ENCODE assay signal across 25 cellular contexts in the genomic region with DNA sequence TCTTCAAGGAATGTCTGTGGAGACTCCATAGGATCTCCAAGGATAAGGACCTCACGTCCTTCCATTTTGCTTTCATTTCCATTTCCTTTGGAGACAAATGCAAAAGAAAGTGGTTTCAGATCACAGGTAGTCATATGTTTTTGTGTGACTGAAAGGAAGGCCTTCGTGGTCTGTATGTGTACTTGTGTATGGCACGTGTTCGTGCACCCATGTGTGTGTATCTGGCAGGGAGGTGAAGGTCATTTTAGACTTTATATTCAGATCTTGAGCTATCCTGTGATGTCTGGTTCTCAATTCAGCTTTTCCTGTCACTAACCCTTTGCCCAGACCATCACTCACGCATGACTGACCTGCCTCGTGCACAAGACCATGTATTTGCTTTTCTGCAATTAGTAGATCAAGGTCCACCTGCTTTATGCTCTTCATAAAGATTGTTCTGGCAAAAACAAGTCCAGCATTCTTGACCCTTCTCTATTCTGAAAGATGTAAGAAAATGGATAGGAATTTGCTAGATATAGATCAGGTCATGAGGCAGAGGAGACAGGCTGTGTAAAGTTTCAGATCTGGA.
"Had no signal": no experiment of that assay in that cellular context is flagged by ENCODE, and none has a peak within 500 bp of the region (broad histone marks: within the 10 kb centered on the region; RNA-seq: fewer than 3 reads in every experiment).

No MANE protein-coding gene starts in this region.

- H3K4me3 ChIP-seq: SJSA1 had no signal

- H3K4me3 Mint-ChIP-seq: activated B cell treated with CpG ODN at 0.5 μM for 24 hours; activated CD4-positive, alpha-beta memory T cell treated with anti-CD3 and anti-CD28 coated beads for 36 hours; activated CD4-positive, alpha-beta T cell treated with anti-CD3 and anti-CD28 coated beads, Interleukin-2, amount 10 ng/mL, durations not matched to agents 7 days and 5 days; activated naive CD4-positive, alpha-beta T cell treated with anti-CD3 and anti-CD28 coated beads, Interleukin-2, amount 10 ng/mL, durations not matched to agents 7 days and 5 days; activated naive CD8-positive, alpha-beta T cell treated with anti-CD3 and anti-CD28 coated beads for 36 hours; activated T-helper 17 cell treated with anti-CD3 and anti-CD28 coated beads, Interleukin-2, amount 50 U/mL, for 72 hours; T-helper 1 cell treated with Interleukin-12 subunit alpha and Interleukin-12 subunit beta and Interleukin-4 antibody, amounts not matched to agents 30 μg/mL and 1 μg/mL, for 36 hours had no signal

- ATAC-seq: activated T-helper 17 cell treated with anti-CD3 and anti-CD28 coated beads, Interleukin-2, amount 50 U/mL, for 72 hours; PC-3; SK-N-SH treated with all-trans-retinoic acid at 6 μM for 48 hours had no signal

- H3K36me3 ChIP-seq: SJSA1 had no signal

- H3K9me3 Mint-ChIP-seq: activated B cell treated with CpG ODN at 0.5 μM for 24 hours; activated CD4-positive, alpha-beta memory T cell treated with anti-CD3 and anti-CD28 coated beads for 36 hours; activated CD4-positive, alpha-beta T cell treated with anti-CD3 and anti-CD28 coated beads, Interleukin-2, amount 10 ng/mL, durations not matched to agents 7 days and 5 days; activated naive CD4-positive, alpha-beta T cell treated with anti-CD3 and anti-CD28 coated beads, Interleukin-2, amount 10 ng/mL, durations not matched to agents 7 days and 5 days; T-helper 1 cell treated with Interleukin-12 subunit alpha and Interleukin-12 subunit beta and Interleukin-4 antibody, amounts not matched to agents 30 μg/mL and 1 μg/mL, for 36 hours had no signal

- H3K27ac Mint-ChIP-seq: activated B cell treated with CpG ODN at 0.5 μM for 24 hours; activated CD4-positive, alpha-beta memory T cell treated with anti-CD3 and anti-CD28 coated beads for 36 hours; activated CD4-positive, alpha-beta T cell treated with anti-CD3 and anti-CD28 coated beads, Interleukin-2, amount 10 ng/mL, durations not matched to agents 7 days and 5 days; activated naive CD4-positive, alpha-beta T cell treated with anti-CD3 and anti-CD28 coated beads, Interleukin-2, amount 10 ng/mL, durations not matched to agents 7 days and 5 days; activated naive CD8-positive, alpha-beta T cell treated with anti-CD3 and anti-CD28 coated beads for 36 hours; activated T-helper 17 cell treated with anti-CD3 and anti-CD28 coated beads, Interleukin-2, amount 50 U/mL, for 72 hours; T-helper 1 cell treated with Interleukin-12 subunit alpha and Interleukin-12 subunit beta and Interleukin-4 antibody, amounts not matched to agents 30 μg/mL and 1 μg/mL, for 36 hours had no signal

- H3K27ac ChIP-seq: SJSA1 had no signal

- DNase-seq: activated B cell treated with CpG ODN at 0.5 μM for 24 hours; activated CD4-positive, alpha-beta memory T cell treated with anti-CD3 and anti-CD28 coated beads for 36 hours; activated CD4-positive, alpha-beta T cell treated with anti-CD3 and anti-CD28 coated beads for 1 hour; activated CD4-positive, alpha-beta T cell treated with anti-CD3 and anti-CD28 coated beads, Interleukin-2, amount 10 ng/mL, durations not matched to agents 7 days and 5 days; activated CD8-positive, alpha-beta memory T cell treated with anti-CD3 and anti-CD28 coated beads for 24 hours; activated gamma-delta T cell treated with Interleukin-2 at 50 U/mL for 16 hours; activated naive CD4-positive, alpha-beta T cell treated with anti-CD3 and anti-CD28 coated beads, Interleukin-2, amount 10 ng/mL, durations not matched to agents 7 days and 5 days; activated naive CD8-positive, alpha-beta T cell treated with anti-CD3 and anti-CD28 coated beads for 36 hours; activated T-cell treated with anti-CD3 and anti-CD28 coated beads for 4 hours; activated T-cell treated with anti-CD3 and anti-CD28 coated beads, Interleukin-2, amount 50 U/mL, for 48 hours; Kasumi-1; KBM-7; NCI-H1105 treated with DMSO at 0.1 percent for 48 hours; NCI-H1436 treated with DMSO at 0.1 percent for 48 hours; NCI-H187; NCI-H2081; NCI-H510A treated with DMSO at 0.1 percent for 48 hours; NCI-H69; PC-3; SHP77; SW 1271 had no signal

- H3K36me3 Mint-ChIP-seq: activated CD4-positive, alpha-beta memory T cell treated with anti-CD3 and anti-CD28 coated beads for 36 hours; activated naive CD4-positive, alpha-beta T cell treated with anti-CD3 and anti-CD28 coated beads, Interleukin-2, amount 10 ng/mL, durations not matched to agents 7 days and 5 days; activated naive CD8-positive, alpha-beta T cell treated with anti-CD3 and anti-CD28 coated beads for 36 hours had no signal

- H3K27me3 Mint-ChIP-seq: activated CD4-positive, alpha-beta memory T cell treated with anti-CD3 and anti-CD28 coated beads for 36 hours; activated naive CD4-positive, alpha-beta T cell treated with anti-CD3 and anti-CD28 coated beads, Interleukin-2, amount 10 ng/mL, durations not matched to agents 7 days and 5 days; activated T-helper 17 cell treated with anti-CD3 and anti-CD28 coated beads, Interleukin-2, amount 50 U/mL, for 72 hours had no signal

- H3K4me1 Mint-ChIP-seq: activated B cell treated with CpG ODN at 0.5 μM for 24 hours; activated CD4-positive, alpha-beta T cell treated with anti-CD3 and anti-CD28 coated beads, Interleukin-2, amount 10 ng/mL, durations not matched to agents 7 days and 5 days; activated naive CD4-positive, alpha-beta T cell treated with anti-CD3 and anti-CD28 coated beads, Interleukin-2, amount 10 ng/mL, durations not matched to agents 7 days and 5 days; activated naive CD8-positive, alpha-beta T cell treated with anti-CD3 and anti-CD28 coated beads for 36 hours; activated T-helper 17 cell treated with anti-CD3 and anti-CD28 coated beads, Interleukin-2, amount 50 U/mL, for 72 hours had no signal

- H3K27me3 ChIP-seq: SJSA1 had no signal
